In the genomic region with DNA sequence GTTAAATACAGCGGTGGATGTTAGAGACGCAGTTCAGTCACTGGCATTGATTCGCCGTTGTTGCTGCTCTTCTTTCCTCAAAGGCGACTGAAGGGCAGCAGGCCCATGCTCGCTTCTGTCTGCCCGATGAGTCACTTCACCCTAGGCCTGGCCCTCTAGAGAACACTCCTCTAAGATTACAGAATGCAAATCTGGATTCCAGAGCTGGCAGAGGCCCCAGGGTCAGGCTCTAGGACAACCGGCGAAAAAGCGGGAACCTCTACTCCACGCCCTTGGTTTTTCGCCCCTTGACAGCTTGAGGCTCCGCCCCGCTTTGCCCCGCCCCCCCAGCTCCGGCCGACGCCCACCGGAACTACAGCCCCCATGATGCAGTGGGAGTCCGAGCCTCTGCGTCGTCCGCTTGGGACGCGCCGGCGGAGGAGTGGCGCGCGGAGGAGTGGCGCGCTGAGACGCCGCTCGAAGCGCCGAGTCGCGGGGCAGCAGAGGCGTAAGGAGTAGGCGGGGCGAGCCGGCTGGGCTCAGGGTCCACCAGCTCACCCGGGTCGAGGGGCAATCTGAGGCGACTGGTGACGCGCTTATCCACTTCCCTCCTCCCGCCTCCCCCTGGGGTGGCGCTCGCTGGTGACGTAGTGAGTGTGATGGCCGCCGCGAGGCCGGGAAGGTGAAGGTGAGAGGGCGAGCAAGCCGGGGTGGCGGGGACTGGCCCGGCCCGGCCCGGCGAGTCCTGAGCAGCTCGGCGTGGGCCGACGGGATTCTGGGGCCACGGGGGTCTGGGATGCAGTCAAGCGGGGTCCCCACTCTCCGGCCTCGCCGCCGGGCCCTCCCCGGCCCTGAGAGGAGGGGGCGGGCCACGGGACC, we compare ENCODE assay signal across 1 cellular context.
TF ChIP-seq lines count a peak whose summit lies in the region.

A gene (plus strand): TSS at position 627 of the 858 bp plus-strand sequence. CDS start 8,725 bp downstream, outside the sequence.

TF ChIP-seq in K562, 482 proteins besides CTCF, POLR2A, EP300 and RAD21 (continued from another document and continues in another):
- TF ChIP-seq, protein P1, sequence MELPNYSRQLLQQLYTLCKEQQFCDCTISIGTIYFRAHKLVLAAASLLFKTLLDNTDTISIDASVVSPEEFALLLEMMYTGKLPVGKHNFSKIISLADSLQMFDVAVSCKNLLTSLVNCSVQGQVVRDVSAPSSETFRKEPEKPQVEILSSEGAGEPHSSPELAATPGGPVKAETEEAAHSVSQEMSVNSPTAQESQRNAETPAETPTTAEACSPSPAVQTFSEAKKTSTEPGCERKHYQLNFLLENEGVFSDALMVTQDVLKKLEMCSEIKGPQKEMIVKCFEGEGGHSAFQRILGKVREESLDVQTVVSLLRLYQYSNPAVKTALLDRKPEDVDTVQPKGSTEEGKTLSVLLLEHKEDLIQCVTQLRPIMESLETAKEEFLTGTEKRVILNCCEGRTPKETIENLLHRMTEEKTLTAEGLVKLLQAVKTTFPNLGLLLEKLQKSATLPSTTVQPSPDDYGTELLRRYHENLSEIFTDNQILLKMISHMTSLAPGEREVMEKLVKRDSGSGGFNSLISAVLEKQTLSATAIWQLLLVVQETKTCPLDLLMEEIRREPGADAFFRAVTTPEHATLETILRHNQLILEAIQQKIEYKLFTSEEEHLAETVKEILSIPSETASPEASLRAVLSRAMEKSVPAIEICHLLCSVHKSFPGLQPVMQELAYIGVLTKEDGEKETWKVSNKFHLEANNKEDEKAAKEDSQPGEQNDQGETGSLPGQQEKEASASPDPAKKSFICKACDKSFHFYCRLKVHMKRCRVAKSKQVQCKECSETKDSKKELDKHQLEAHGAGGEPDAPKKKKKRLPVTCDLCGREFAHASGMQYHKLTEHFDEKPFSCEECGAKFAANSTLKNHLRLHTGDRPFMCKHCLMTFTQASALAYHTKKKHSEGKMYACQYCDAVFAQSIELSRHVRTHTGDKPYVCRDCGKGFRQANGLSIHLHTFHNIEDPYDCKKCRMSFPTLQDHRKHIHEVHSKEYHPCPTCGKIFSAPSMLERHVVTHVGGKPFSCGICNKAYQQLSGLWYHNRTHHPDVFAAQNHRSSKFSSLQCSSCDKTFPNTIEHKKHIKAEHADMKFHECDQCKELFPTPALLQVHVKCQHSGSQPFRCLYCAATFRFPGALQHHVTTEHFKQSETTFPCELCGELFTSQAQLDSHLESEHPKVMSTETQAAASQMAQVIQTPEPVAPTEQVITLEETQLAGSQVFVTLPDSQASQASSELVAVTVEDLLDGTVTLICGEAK (IDR thresholded peaks at IDR 0.05): peak; percentile 71; the same call in 1 of the 2 replicates
- TF ChIP-seq, protein P1 (CRISPR knock-in tag; IDR thresholded peaks at IDR 0.05): no peak
- TF ChIP-seq, protein P2, sequence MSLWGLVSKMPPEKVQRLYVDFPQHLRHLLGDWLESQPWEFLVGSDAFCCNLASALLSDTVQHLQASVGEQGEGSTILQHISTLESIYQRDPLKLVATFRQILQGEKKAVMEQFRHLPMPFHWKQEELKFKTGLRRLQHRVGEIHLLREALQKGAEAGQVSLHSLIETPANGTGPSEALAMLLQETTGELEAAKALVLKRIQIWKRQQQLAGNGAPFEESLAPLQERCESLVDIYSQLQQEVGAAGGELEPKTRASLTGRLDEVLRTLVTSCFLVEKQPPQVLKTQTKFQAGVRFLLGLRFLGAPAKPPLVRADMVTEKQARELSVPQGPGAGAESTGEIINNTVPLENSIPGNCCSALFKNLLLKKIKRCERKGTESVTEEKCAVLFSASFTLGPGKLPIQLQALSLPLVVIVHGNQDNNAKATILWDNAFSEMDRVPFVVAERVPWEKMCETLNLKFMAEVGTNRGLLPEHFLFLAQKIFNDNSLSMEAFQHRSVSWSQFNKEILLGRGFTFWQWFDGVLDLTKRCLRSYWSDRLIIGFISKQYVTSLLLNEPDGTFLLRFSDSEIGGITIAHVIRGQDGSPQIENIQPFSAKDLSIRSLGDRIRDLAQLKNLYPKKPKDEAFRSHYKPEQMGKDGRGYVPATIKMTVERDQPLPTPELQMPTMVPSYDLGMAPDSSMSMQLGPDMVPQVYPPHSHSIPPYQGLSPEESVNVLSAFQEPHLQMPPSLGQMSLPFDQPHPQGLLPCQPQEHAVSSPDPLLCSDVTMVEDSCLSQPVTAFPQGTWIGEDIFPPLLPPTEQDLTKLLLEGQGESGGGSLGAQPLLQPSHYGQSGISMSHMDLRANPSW (CRISPR knock-in tag; IDR thresholded peaks at IDR 0.05): no peak
- TF ChIP-seq ZBTB17 (CRISPR knock-in tag; IDR thresholded peaks at IDR 0.05) (peak; percentile 65), CAMTA2 (CRISPR knock-in tag; conservative IDR thresholded peaks at IDR 0.05) (no peak), HMG20A (CRISPR knock-in tag; conservative IDR thresholded peaks at IDR 0.05) (no peak), ATF7 (IDR thresholded peaks at IDR 0.05) (peak; percentile 96), PHF8 (IDR thresholded peaks at IDR 0.05; ENCODE audit: borderline replicate concordance, low read length) (peak; percentile 95), NFIC (IDR thresholded peaks at IDR 0.05) (peak; percentile 47; the same call in 1 of the 2 replicates), MTA1 (IDR thresholded peaks at IDR 0.05; ENCODE audit: borderline replicate concordance) (peak; percentile 100), MXI1 (IDR thresholded peaks at IDR 0.05; ENCODE audit: low read depth, low read length) (peak; percentile 61), FOXK2 (conservative IDR thresholded peaks at IDR 0.05 in 1 of 2, IDR thresholded peaks at IDR 0.05 in 1 of 2; ENCODE audit: low read depth in 2 of 2) (peak; percentile 35 to 52; a peak in 1 of 4 replicates), EGR1 (conservative IDR thresholded peaks at IDR 0.05) (peak; percentile 94), STAT5B (CRISPR knock-in tag; IDR thresholded peaks at IDR 0.05) (no peak)
- TF ChIP-seq, protein P3, sequence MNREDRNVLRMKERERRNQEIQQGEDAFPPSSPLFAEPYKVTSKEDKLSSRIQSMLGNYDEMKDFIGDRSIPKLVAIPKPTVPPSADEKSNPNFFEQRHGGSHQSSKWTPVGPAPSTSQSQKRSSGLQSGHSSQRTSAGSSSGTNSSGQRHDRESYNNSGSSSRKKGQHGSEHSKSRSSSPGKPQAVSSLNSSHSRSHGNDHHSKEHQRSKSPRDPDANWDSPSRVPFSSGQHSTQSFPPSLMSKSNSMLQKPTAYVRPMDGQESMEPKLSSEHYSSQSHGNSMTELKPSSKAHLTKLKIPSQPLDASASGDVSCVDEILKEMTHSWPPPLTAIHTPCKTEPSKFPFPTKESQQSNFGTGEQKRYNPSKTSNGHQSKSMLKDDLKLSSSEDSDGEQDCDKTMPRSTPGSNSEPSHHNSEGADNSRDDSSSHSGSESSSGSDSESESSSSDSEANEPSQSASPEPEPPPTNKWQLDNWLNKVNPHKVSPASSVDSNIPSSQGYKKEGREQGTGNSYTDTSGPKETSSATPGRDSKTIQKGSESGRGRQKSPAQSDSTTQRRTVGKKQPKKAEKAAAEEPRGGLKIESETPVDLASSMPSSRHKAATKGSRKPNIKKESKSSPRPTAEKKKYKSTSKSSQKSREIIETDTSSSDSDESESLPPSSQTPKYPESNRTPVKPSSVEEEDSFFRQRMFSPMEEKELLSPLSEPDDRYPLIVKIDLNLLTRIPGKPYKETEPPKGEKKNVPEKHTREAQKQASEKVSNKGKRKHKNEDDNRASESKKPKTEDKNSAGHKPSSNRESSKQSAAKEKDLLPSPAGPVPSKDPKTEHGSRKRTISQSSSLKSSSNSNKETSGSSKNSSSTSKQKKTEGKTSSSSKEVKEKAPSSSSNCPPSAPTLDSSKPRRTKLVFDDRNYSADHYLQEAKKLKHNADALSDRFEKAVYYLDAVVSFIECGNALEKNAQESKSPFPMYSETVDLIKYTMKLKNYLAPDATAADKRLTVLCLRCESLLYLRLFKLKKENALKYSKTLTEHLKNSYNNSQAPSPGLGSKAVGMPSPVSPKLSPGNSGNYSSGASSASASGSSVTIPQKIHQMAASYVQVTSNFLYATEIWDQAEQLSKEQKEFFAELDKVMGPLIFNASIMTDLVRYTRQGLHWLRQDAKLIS (CRISPR knock-in tag; IDR thresholded peaks at IDR 0.05): peak; percentile 73
- TF ChIP-seq, protein P4, sequence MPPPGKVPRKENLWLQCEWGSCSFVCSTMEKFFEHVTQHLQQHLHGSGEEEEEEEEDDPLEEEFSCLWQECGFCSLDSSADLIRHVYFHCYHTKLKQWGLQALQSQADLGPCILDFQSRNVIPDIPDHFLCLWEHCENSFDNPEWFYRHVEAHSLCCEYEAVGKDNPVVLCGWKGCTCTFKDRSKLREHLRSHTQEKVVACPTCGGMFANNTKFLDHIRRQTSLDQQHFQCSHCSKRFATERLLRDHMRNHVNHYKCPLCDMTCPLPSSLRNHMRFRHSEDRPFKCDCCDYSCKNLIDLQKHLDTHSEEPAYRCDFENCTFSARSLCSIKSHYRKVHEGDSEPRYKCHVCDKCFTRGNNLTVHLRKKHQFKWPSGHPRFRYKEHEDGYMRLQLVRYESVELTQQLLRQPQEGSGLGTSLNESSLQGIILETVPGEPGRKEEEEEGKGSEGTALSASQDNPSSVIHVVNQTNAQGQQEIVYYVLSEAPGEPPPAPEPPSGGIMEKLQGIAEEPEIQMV (tag; conservative IDR thresholded peaks at IDR 0.05; ENCODE audit: low read depth): peak; percentile 52; the same call in 1 of the 2 replicates
- TF ChIP-seq, protein P5, sequence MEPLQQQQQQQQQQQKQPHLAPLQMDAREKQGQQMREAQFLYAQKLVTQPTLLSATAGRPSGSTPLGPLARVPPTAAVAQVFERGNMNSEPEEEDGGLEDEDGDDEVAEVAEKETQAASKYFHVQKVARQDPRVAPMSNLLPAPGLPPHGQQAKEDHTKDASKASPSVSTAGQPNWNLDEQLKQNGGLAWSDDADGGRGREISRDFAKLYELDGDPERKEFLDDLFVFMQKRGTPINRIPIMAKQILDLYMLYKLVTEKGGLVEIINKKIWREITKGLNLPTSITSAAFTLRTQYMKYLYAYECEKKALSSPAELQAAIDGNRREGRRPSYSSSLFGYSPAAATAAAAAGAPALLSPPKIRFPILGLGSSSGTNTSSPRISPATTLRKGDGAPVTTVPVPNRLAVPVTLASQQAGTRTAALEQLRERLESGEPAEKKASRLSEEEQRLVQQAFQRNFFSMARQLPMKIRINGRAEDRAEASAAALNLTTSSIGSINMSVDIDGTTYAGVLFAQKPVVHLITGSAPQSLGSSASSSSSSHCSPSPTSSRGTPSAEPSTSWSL (CRISPR knock-in tag; IDR thresholded peaks at IDR 0.05; ENCODE audit: borderline replicate concordance): 0 out of 2 replicates have a peak, but pooled peaks have one; percentile 67
- TF ChIP-seq, protein P6, sequence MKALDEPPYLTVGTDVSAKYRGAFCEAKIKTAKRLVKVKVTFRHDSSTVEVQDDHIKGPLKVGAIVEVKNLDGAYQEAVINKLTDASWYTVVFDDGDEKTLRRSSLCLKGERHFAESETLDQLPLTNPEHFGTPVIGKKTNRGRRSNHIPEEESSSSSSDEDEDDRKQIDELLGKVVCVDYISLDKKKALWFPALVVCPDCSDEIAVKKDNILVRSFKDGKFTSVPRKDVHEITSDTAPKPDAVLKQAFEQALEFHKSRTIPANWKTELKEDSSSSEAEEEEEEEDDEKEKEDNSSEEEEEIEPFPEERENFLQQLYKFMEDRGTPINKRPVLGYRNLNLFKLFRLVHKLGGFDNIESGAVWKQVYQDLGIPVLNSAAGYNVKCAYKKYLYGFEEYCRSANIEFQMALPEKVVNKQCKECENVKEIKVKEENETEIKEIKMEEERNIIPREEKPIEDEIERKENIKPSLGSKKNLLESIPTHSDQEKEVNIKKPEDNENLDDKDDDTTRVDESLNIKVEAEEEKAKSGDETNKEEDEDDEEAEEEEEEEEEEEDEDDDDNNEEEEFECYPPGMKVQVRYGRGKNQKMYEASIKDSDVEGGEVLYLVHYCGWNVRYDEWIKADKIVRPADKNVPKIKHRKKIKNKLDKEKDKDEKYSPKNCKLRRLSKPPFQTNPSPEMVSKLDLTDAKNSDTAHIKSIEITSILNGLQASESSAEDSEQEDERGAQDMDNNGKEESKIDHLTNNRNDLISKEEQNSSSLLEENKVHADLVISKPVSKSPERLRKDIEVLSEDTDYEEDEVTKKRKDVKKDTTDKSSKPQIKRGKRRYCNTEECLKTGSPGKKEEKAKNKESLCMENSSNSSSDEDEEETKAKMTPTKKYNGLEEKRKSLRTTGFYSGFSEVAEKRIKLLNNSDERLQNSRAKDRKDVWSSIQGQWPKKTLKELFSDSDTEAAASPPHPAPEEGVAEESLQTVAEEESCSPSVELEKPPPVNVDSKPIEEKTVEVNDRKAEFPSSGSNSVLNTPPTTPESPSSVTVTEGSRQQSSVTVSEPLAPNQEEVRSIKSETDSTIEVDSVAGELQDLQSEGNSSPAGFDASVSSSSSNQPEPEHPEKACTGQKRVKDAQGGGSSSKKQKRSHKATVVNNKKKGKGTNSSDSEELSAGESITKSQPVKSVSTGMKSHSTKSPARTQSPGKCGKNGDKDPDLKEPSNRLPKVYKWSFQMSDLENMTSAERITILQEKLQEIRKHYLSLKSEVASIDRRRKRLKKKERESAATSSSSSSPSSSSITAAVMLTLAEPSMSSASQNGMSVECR (CRISPR knock-in tag; IDR thresholded peaks at IDR 0.05): peak; percentile 56; the same call in 1 of the 2 replicates
- TF ChIP-seq, protein P7, sequence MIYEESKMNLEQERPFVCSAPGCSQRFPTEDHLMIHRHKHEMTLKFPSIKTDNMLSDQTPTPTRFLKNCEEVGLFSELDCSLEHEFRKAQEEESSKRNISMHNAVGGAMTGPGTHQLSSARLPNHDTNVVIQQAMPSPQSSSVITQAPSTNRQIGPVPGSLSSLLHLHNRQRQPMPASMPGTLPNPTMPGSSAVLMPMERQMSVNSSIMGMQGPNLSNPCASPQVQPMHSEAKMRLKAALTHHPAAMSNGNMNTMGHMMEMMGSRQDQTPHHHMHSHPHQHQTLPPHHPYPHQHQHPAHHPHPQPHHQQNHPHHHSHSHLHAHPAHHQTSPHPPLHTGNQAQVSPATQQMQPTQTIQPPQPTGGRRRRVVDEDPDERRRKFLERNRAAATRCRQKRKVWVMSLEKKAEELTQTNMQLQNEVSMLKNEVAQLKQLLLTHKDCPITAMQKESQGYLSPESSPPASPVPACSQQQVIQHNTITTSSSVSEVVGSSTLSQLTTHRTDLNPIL (CRISPR knock-in tag; IDR thresholded peaks at IDR 0.05): no peak
